Comparison of ENCODE assay signal across 12 cellular contexts in the genomic region with DNA sequence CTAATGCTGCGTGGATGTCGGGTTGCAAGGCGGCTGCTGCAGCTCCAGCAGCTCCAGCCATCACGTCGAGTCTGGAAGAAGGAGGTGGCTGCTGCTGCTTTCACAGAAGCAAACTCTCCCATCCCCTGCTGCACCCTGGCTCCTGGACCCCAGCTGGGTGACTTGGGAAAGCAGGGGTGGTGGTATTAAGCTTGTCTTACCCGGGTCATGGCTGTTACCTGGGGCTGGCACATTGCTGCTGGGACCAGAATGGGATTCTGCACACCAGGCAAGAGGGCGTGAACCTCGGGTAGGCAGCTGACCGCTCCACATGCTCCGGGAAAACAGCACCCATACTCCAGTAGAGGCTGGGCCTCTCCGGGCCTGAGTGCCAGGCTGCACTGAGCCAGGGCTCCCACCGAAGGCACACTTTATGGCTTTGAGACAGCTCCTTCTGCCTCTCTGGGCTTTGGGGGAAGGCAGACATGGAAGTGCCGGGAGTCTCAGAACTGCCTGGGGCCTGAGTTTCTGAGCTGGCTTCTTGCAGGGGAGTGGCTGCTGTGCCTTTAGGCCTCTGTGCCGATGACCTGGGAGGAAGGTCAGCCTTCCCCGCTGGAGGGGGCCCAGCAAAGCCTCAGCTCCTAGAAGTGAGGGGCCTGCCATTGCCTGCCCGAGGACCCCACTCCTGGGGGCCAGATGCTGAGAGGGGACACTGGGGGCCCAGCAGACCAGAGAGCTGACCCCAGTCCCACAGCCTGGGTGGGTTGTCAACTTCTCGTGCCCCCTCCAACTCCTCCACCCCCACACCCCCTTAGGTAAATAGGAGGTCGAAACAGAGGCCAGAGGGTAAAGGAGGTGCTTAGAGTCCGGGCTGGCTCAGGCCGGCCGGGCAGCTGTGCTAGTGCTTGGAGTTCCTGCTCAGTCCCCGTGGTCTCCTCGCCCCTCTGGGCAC. TPM values are rescaled to one million over a fixed set of nuclear protein-coding genes. Genes with fewer than 3 reads are reported as not detected.
DNase-seq lines count a peak whose midpoint lies in the region; ATAC-seq and TF ChIP-seq lines count a peak whose summit lies in the region.
"Had no signal": no experiment of that assay in that cellular context is flagged by ENCODE, and none has a peak within 500 bp of the region (broad histone marks: within the 10 kb centered on the region; RNA-seq: fewer than 3 reads in every experiment).

No MANE protein-coding gene starts in this region.

- peak overlapping the region; percentile 13 for H2BK5ac ChIP-seq in neuronal stem cell (ENCODE audit: low read length)

- H2BK15ac ChIP-seq in neuronal stem cell (ENCODE audit: low read length), result peak overlapping the region; percentile 92

- no peak for TF ChIP-seq EP300 in suprapubic skin (IDR thresholded peaks at IDR 0.05)

- peak overlapping the region; percentile 82 for H4K8ac ChIP-seq in neuronal stem cell (ENCODE audit: low read depth, low read length)

- peak overlapping the region; percentile 56 for H3K14ac ChIP-seq in neuronal stem cell (ENCODE audit: low read length)

- H3K27me3 ChIP-seq in AG04450 (ENCODE audit: control insufficient read depth, insufficient read depth, low read length) (peaks cover 3% of the 10 kb centered on the region), HUES48 (ENCODE audit: control insufficient read depth, insufficient read depth, low read length) (peaks cover 3% of the 10 kb centered on the region; the same call in 1 of the 2 replicates), dorsolateral prefrontal cortex (peaks cover 0 to 2% (median 0%) of the 10 kb centered on the region in 45 donors), neuronal stem cell (ENCODE audit: control insufficient read depth in 3 of 3, insufficient read depth in 3 of 3, low read depth in 1 of 3, low read length in 3 of 3) (peaks cover 0 to 10% (median 0%) of the 10 kb centered on the region in 3 experiments), suprapubic skin (peaks cover 15% of the 10 kb centered on the region), MG63 (no peaks in the 10 kb centered on the region)

- ATAC-seq in GM21723 (IDR thresholded peaks at IDR 0.05; ENCODE audit: unreplicated experiment), result no peak

- DNase-seq in AG04450 (ENCODE audit: low read depth, low spot score) (no peak), dorsolateral prefrontal cortex (no peak), neuronal stem cell (ENCODE audit: low spot score) (no peak), suprapubic skin (ENCODE audit: low spot score in 2 of 2) (no peak), MG63 (no peak)
- DNase-seq in stimulated activated CD4-positive, alpha-beta T cell treated with anti-CD3 and anti-CD28 coated beads, Interleukin-4, amount 100 ng/mL, for 1 hour, result no peak
- DNase-seq: NCI-H1694 had no signal

- intact Hi-C loops in dorsolateral prefrontal cortex (cut with DNase I), result no loop called here

- H2BK120ac ChIP-seq in neuronal stem cell (ENCODE audit: low read depth, low read length), result no peak overlapping the region

- H2AFZ ChIP-seq in neuronal stem cell (ENCODE audit: low read length), result no peak overlapping the region

- H4K91ac ChIP-seq in neuronal stem cell (ENCODE audit: low read depth, low read length, poor library complexity), result no peak overlapping the region

- peak overlapping the region; percentile 98 for H3K23ac ChIP-seq in neuronal stem cell (ENCODE audit: low read depth, low read length, poor library complexity)

- peaks cover 6% of the 10 kb centered on the region for H3K79me1 ChIP-seq in neuronal stem cell (ENCODE audit: low read depth, low read length)

- H3K4me2 ChIP-seq in neuronal stem cell (ENCODE audit: insufficient read depth, low read length, poor library complexity, severe bottlenecking), result no peak overlapping the region

- TF ChIP-seq POLR2A in suprapubic skin (IDR thresholded peaks at IDR 0.05), result no peak

- peak overlapping the region; percentile 58 for H2BK12ac ChIP-seq in neuronal stem cell (ENCODE audit: low read length)

- no CpG with 5 or more reads among the region's 23 CpGs for WGBS in neuronal stem cell (ENCODE audit: extremely low coverage in 2 of 2, insufficient read length in 2 of 2, insufficient replicate concordance in 1 of 2), 2 donors
- WGBS in suprapubic skin, result 82% methylated on average over 11 of the region's 23 CpGs

- H3K9ac ChIP-seq in HUES48 (ENCODE audit: low read depth, low read length) (no peak overlapping the region), neuronal stem cell (ENCODE audit: low read depth, low read length, poor library complexity) (no peak overlapping the region)

- CTCF ChIA-PET in AG04450 (lab: Charles Lee), result no interaction called here

- POLR2A ChIA-PET in AG04450 (lab: Yijun Ruan, JAX), result no interaction called here

- H3K4ac ChIP-seq in neuronal stem cell (ENCODE audit: low read length), result no peak overlapping the region

- TF ChIP-seq CTCF in AG04450 (IDR thresholded peaks at IDR 0.05; ENCODE audit: low read depth, low read length) (no peak), dorsolateral prefrontal cortex (IDR thresholded peaks at IDR 0.05 in 54 of 56, conservative IDR thresholded peaks at IDR 0.05 in 2 of 56; ENCODE audit: low read depth in 1 of 56, partially characterized antibody in 56 of 56) (no peak), suprapubic skin (IDR thresholded peaks at IDR 0.05) (no peak)

- H3K36me3 ChIP-seq in HUES48 (ENCODE audit: control insufficient read depth, insufficient read depth, low read length), result peaks cover under 1% of the 10 kb centered on the region
- H3K36me3 ChIP-seq in neuronal stem cell (replicated peaks in 1 of 2; ENCODE audit: control insufficient read depth in 2 of 2, insufficient read depth in 2 of 2, low read length in 2 of 2), result peaks cover under 1 to 6% of the 10 kb centered on the region in 2 donors
- peaks cover under 1% of the 10 kb centered on the region for H3K36me3 ChIP-seq in suprapubic skin
- H3K36me3 ChIP-seq in MG63, result no peaks in the 10 kb centered on the region; the same call in 1 of the 2 replicates

- H2AK5ac ChIP-seq in neuronal stem cell (ENCODE audit: low read depth, low read length), result peak overlapping the region; percentile 97

- H3K4me3 ChIP-seq in AG04450 (ENCODE audit: low read depth, low read length) (peak overlapping the region; percentile 60; the same call in 1 of the 2 replicates), HUES48 (ENCODE audit: low read depth, low read length) (0 out of 2 replicates have a peak overlapping the region, but pooled peaks have one; percentile 66), dorsolateral prefrontal cortex (peak overlapping the region in 5 of 59 donors; percentile 62 to 77 (median 66)), neuronal stem cell (ENCODE audit: low read length in 2 of 2) (no peak overlapping the region), suprapubic skin (no peak overlapping the region), MG63 (no peak overlapping the region)

- H3K9me3 ChIP-seq in AG04450 (ENCODE audit: control insufficient read depth, insufficient read depth, low read length), result no peaks in the 10 kb centered on the region; the same call in 1 of the 2 replicates
- H3K9me3 ChIP-seq in HUES48 (ENCODE audit: control insufficient read depth, insufficient read depth, low read length), result no peaks in the 10 kb centered on the region
- no peaks in the 10 kb centered on the region for H3K9me3 ChIP-seq in neuronal stem cell (replicated peaks in 1 of 2; ENCODE audit: control insufficient read depth in 2 of 2, insufficient read depth in 1 of 2, low read depth in 1 of 2, low read length in 2 of 2)
- no peaks in the 10 kb centered on the region for H3K9me3 ChIP-seq in suprapubic skin
- no peaks in the 10 kb centered on the region for H3K9me3 ChIP-seq in MG63

- H3K4me1 ChIP-seq in HUES48 (ENCODE audit: control insufficient read depth, insufficient read depth, low read length) (peaks cover 6% of the 10 kb centered on the region; the same call in 1 of the 2 replicates), neuronal stem cell (ENCODE audit: control insufficient read depth in 2 of 2, insufficient read depth in 1 of 2, low read depth in 1 of 2, low read length in 2 of 2) (peaks cover 19 to 43% of the 10 kb centered on the region in 2 donors), suprapubic skin (peaks cover 46% of the 10 kb centered on the region)

- H3K27ac ChIP-seq in AG04450 (ENCODE audit: low read depth, low read length), result no peak overlapping the region
- H3K27ac ChIP-seq in HUES48 (ENCODE audit: low read depth, low read length), result no peak overlapping the region
- peak overlapping the region in 49 of 59 donors; percentile 22 to 86 (median 70) for H3K27ac ChIP-seq in dorsolateral prefrontal cortex
- H3K27ac ChIP-seq in neuronal stem cell (replicated peaks; ENCODE audit: low read length), result no peak overlapping the region
- no peak overlapping the region for H3K27ac ChIP-seq in suprapubic skin
- H3K27ac ChIP-seq: HL-60 had no signal

- H3K18ac ChIP-seq in neuronal stem cell (ENCODE audit: low read length), result peak overlapping the region; percentile 71

RNA-seq across cellular contexts. Expression of a gene that starts 1.3 kb away (rescaled TPM):
- 1.1 and 2.5 TPM in 2 replicates for polyA plus RNA-seq in AG04450 (2011; rRNA removed)
- polyA minus RNA-seq in AG04450 (2011; rRNA and poly(A)+ RNA removed), result 1.6 and 1.8 TPM in 2 replicates
- total RNA-seq in dorsolateral prefrontal cortex (10 to 100 TPM in 6 of 120 experiments, 1 to 10 TPM in 110, not detected in 4; 1.5 to 12.6 (median 5.2) TPM), suprapubic skin (1 to 10 TPM in 3 of 4 donors, not detected in 1; 3.2 to 8.4 (median 3.4) TPM)
- 5.8 TPM for polyA plus RNA-seq in neuronal stem cell (2013, experiment 1 of 2)
- polyA plus RNA-seq in neuronal stem cell (2013, experiment 2 of 2), result 5.6 TPM
- not detected in 2 replicates for total RNA-seq in MG63 (2014; rRNA removed; shearing (Covaris generic); ENCODE audit: low replicate concordance)

RNA-seq across cellular contexts. Expression of a gene that starts 21.6 kb away (rescaled TPM):
- polyA plus RNA-seq in AG04450 (2011; rRNA removed), result not detected in 2 replicates
- not detected in 2 replicates for polyA minus RNA-seq in AG04450 (2011; rRNA and poly(A)+ RNA removed)
- under 1 TPM in 8 of 120 experiments, not detected in 112; 0.17 to 0.39 (median 0.21) TPM for total RNA-seq in dorsolateral prefrontal cortex
- not detected for polyA plus RNA-seq in neuronal stem cell (2013, experiment 1 of 2)
- not detected for polyA plus RNA-seq in neuronal stem cell (2013, experiment 2 of 2)
- not detected for total RNA-seq in suprapubic skin
- total RNA-seq in MG63 (2014; rRNA removed; shearing (Covaris generic); ENCODE audit: low replicate concordance), result not detected in 2 replicates
- total RNA-seq: left lobe of liver, pulmonary artery endothelial cell had no signal

RNA-seq across cellular contexts. Expression of a gene that starts 22.5 kb away (rescaled TPM):
- polyA plus RNA-seq in AG04450 (2011; rRNA removed), result 28.7 and 37.1 TPM in 2 replicates
- 12.1 and 15.8 TPM in 2 replicates for polyA minus RNA-seq in AG04450 (2011; rRNA and poly(A)+ RNA removed)
- total RNA-seq in dorsolateral prefrontal cortex (10 to 100 TPM; 39.4 to 80.6 (median 62.9) TPM), suprapubic skin (10 to 100 TPM; 36.4 to 53.0 (median 41.4) TPM)
- 19.7 TPM for polyA plus RNA-seq in neuronal stem cell (2013, experiment 1 of 2)
- 18.6 TPM for polyA plus RNA-seq in neuronal stem cell (2013, experiment 2 of 2)
- 52.4 and 71.1 TPM in 2 replicates for total RNA-seq in MG63 (2014; rRNA removed; shearing (Covaris generic); ENCODE audit: low replicate concordance)

Comparison
In these comparisons a context has a peak if more than half of its experiments do, and no peak if none do; other contexts are left out.
1. H3K27ac ChIP-seq: peak in dorsolateral prefrontal cortex (49 of 59); none in AG04450 (single experiment), HUES48 (single experiment), neuronal stem cell (single experiment) and suprapubic skin (single experiment).
2. H3K4me3 ChIP-seq: peak in AG04450 (single experiment) and HUES48 (single experiment); none in neuronal stem cell (0 of 2), suprapubic skin (single experiment) and MG63 (single experiment).